Comparison of ENCODE assay signal across 8 cellular contexts in the genomic region with DNA sequence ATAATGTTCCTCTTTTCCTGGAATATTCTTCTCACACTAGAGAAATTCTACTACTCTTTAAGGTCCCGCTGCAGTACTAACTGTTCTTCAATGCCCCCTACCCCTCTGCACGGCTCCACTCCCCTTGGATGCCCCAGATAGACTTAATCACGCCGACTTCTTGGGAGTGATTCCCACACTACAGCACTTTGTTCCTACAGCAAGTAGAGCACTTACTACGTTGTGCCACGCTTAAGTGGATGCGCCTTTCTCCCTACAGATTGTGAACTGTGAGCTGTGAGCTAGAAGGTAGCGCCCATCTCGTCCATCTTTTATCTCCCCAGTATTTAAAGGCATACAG. TPM values are rescaled to one million over a fixed set of nuclear protein-coding genes. Genes with fewer than 3 reads are reported as not detected.
DNase-seq lines count a peak whose midpoint lies in the region; ATAC-seq and TF ChIP-seq lines count a peak whose summit lies in the region.

No MANE protein-coding gene starts in this region.

- H3K27ac Mint-ChIP-seq in activated naive CD4-positive, alpha-beta T cell treated with anti-CD3 and anti-CD28 coated beads, Interleukin-2, amount 50 U/mL, for 24 hours, result peak overlapping the region; percentile 92

- WGBS in upper lobe of left lung, 2 donors, result 60 to 65% methylated on average over 9 of the region's 9 CpGs

- intact Hi-C loops in ascending aorta (cut with DNase I), result no loop called here

- H3K9me3 Mint-ChIP-seq in activated naive CD4-positive, alpha-beta T cell treated with anti-CD3 and anti-CD28 coated beads, Interleukin-2, amount 50 U/mL, for 24 hours, result peaks cover 5% of the 10 kb centered on the region

- TF ChIP-seq CTCF in ascending aorta (IDR thresholded peaks at IDR 0.05) (no peak), upper lobe of left lung (IDR thresholded peaks at IDR 0.05) (no peak)

- H3K27me3 ChIP-seq in ascending aorta (no peaks in the 10 kb centered on the region), upper lobe of left lung (no peaks in the 10 kb centered on the region)

- H3K4me3 ChIP-seq in ascending aorta (peak overlapping the region; percentile 76 to 78), upper lobe of left lung (peak overlapping the region; percentile 76 to 84 (median 81))

- DNase-seq in activated naive CD4-positive, alpha-beta T cell treated with Interleukin-2 at 50 U/mL for 16 hours, result no peak
- DNase-seq in ascending aorta (ENCODE audit: low spot score in 2 of 2), result no peak
- peak; percentile 10 for DNase-seq in medulla oblongata (ENCODE audit: extremely low spot score)
- DNase-seq in upper lobe of left lung, result peak in 1 of 2 donors; percentile 28
- DNase-seq in ecto neural progenitor cell (ENCODE audit: low spot score), result no peak
- no peak for DNase-seq in A172 (ENCODE audit: low spot score)

- H3K9me3 ChIP-seq in ascending aorta (peaks cover 10 to 25% of the 10 kb centered on the region in 2 donors), upper lobe of left lung (peaks cover 16 to 24% (median 18%) of the 10 kb centered on the region in 4 donors)

- peak overlapping the region; percentile 95 for H3K4me3 Mint-ChIP-seq in activated naive CD4-positive, alpha-beta T cell treated with anti-CD3 and anti-CD28 coated beads, Interleukin-2, amount 50 U/mL, for 24 hours

- H3K27me3 Mint-ChIP-seq in activated naive CD4-positive, alpha-beta T cell treated with anti-CD3 and anti-CD28 coated beads, Interleukin-2, amount 50 U/mL, for 24 hours, result no peaks in the 10 kb centered on the region

- peaks cover 34% of the 10 kb centered on the region for H3K4me1 Mint-ChIP-seq in activated naive CD4-positive, alpha-beta T cell treated with anti-CD3 and anti-CD28 coated beads, Interleukin-2, amount 50 U/mL, for 24 hours

- peaks cover 19% of the 10 kb centered on the region for H3K36me3 Mint-ChIP-seq in activated naive CD4-positive, alpha-beta T cell treated with anti-CD3 and anti-CD28 coated beads, Interleukin-2, amount 50 U/mL, for 24 hours

- H3K36me3 ChIP-seq in ascending aorta (peaks cover 15 to 31% of the 10 kb centered on the region in 2 donors), upper lobe of left lung (peaks cover 9 to 41% (median 20%) of the 10 kb centered on the region in 4 donors)

- TF ChIP-seq POLR2A in upper lobe of left lung (IDR thresholded peaks at IDR 0.05), result no peak

- no peak for TF ChIP-seq EP300 in upper lobe of left lung (IDR thresholded peaks at IDR 0.05)

- H3K4me1 ChIP-seq in ascending aorta (peaks cover 9 to 26% of the 10 kb centered on the region in 2 donors), upper lobe of left lung (peaks cover 29 to 42% (median 35%) of the 10 kb centered on the region in 4 donors)

- H3K27ac ChIP-seq in ascending aorta, result peak overlapping the region; percentile 98
- H3K27ac ChIP-seq in upper lobe of left lung, result peak overlapping the region; percentile 92 to 98 (median 97)

- ATAC-seq in upper lobe of left lung (ENCODE audit: low FRiP score in 2 of 2) (no peak), HG02763 (IDR thresholded peaks at IDR 0.05; ENCODE audit: unreplicated experiment) (no peak)

RNA-seq across cellular contexts. Expression of a gene that starts 2.2 kb away (rescaled TPM):
- total RNA-seq in ascending aorta (3.1 TPM), upper lobe of left lung (10 to 100 TPM in 2 of 6 donors, 1 to 10 TPM in 4; 5.5 to 11.3 (median 8.2) TPM)
- total RNA-seq in A172 (2014; rRNA removed; shearing (Covaris generic)), result 7.5 and 8.2 TPM in 2 replicates

RNA-seq across cellular contexts. Expression of a gene that starts 23.3 kb away (rescaled TPM):
- total RNA-seq in ascending aorta (21.5 TPM), upper lobe of left lung (10 to 100 TPM; 43.9 to 97.7 (median 73.5) TPM)
- total RNA-seq in A172 (2014; rRNA removed; shearing (Covaris generic)), result 139 and 162 TPM in 2 replicates

RNA-seq across cellular contexts. Expression of a gene that starts 57.1 kb away (rescaled TPM):
- 11.3 TPM for total RNA-seq in ascending aorta
- total RNA-seq in upper lobe of left lung, result 100 to 1,000 TPM in 1 of 6 donors, 10 to 100 TPM in 5; 32.5 to 141 (median 42.9) TPM
- 0.89 TPM in 1 of 2 replicates, not detected in the other for total RNA-seq in A172 (2014; rRNA removed; shearing (Covaris generic))
